ENCODE assay signal across 1 cellular context in the genomic region with DNA sequence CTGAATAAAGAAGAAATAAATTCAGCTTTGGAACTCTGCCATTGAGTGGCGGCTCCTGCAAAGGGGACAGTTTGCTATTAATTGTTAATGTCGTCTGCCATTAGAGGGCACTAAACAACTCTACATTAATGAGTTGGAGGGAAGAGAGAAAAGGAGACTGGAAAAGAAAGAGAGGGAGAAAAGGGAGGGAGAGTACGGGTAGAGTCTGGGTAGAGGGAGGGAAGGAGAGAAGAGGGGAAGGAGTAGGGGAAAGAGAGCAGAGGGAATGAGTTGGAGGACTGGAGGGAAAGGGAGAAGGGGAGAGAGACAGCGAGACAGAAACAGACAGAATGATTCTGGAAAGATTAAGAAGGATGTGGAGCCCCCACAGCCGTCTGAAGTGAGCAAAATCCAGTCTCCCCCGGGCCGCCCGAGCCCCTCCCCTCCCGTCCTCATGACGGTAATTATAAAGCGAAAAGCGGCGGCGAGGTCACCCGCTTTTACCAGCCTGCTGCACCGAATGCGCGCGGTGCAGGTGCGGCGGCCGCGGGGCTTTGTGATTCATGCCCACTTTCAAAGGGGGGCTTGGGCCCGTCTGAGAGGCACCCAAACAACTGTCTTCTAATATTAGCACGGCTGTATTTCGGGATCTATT.
TF ChIP-seq lines count a peak whose summit lies in the region.

No MANE protein-coding gene starts in this region.

TF ChIP-seq in HepG2, 621 proteins besides CTCF, POLR2A, EP300 and RAD21 (continued from another document and continues in another):
- TF ChIP-seq, protein P1, sequence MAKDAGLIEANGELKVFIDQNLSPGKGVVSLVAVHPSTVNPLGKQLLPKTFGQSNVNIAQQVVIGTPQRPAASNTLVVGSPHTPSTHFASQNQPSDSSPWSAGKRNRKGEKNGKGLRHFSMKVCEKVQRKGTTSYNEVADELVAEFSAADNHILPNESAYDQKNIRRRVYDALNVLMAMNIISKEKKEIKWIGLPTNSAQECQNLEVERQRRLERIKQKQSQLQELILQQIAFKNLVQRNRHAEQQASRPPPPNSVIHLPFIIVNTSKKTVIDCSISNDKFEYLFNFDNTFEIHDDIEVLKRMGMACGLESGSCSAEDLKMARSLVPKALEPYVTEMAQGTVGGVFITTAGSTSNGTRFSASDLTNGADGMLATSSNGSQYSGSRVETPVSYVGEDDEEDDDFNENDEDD (CRISPR knock-in tag; IDR thresholded peaks at IDR 0.05; ENCODE audit: borderline replicate concordance) = peak; percentile 20; the same call in 1 of the 2 replicates
- TF ChIP-seq SALL1 (CRISPR knock-in tag; IDR thresholded peaks at IDR 0.05) (peak; percentile 75), RXRB (CRISPR knock-in tag; IDR thresholded peaks at IDR 0.05; ENCODE audit: borderline replicate concordance) (peak; percentile 47; the same call in 1 of the 2 replicates), FIP1L1 (IDR thresholded peaks at IDR 0.05; ENCODE audit: borderline replicate concordance, insufficient read depth, low read depth, low read length) (no peak), ZNF614 (CRISPR knock-in tag; IDR thresholded peaks at IDR 0.05; ENCODE audit: borderline replicate concordance) (0 out of 2 replicates have a peak, but pooled peaks have one; percentile 20), ZSCAN29 (CRISPR knock-in tag; conservative IDR thresholded peaks at IDR 0.05) (0 out of 2 replicates have a peak, but pooled peaks have one; percentile 27), MED1 (CRISPR knock-in tag; IDR thresholded peaks at IDR 0.05) (peak; percentile 46; the same call in 1 of the 2 replicates), RARA (CRISPR knock-in tag; IDR thresholded peaks at IDR 0.05) (peak; percentile 63; the same call in 1 of the 2 replicates), ZNF644 (CRISPR knock-in tag; IDR thresholded peaks at IDR 0.05; ENCODE audit: low read depth) (0 out of 2 replicates have a peak, but pooled peaks have one; percentile 6), DNMT3B (CRISPR knock-in tag; conservative IDR thresholded peaks at IDR 0.05) (no peak), MED13 (CRISPR knock-in tag; IDR thresholded peaks at IDR 0.05) (no peak), ZNF292 (CRISPR knock-in tag; IDR thresholded peaks at IDR 0.05; ENCODE audit: borderline replicate concordance, low read depth) (0 out of 2 replicates have a peak, but pooled peaks have one; percentile 19), FOSL2 (CRISPR knock-in tag; IDR thresholded peaks at IDR 0.05) (peak; percentile 83), ZNF577 (CRISPR knock-in tag; IDR thresholded peaks at IDR 0.05; ENCODE audit: borderline replicate concordance, low read depth) (no peak), RFX5 (IDR thresholded peaks at IDR 0.05; ENCODE audit: low read depth, low read length) (no peak), GABPB1 (CRISPR knock-in tag; IDR thresholded peaks at IDR 0.05) (peak; percentile 45; the same call in 1 of the 2 replicates), GATA4 (IDR thresholded peaks at IDR 0.05; ENCODE audit: borderline replicate concordance, low read depth) (0 out of 2 replicates have a peak, but pooled peaks have one; percentile 9), SKI (IDR thresholded peaks at IDR 0.05; ENCODE audit: partially characterized antibody) (peak; percentile 38), NR2F6 (IDR thresholded peaks at IDR 0.05) (no peak), NR2F6 (CRISPR knock-in tag; IDR thresholded peaks at IDR 0.05) (0 out of 2 replicates have a peak, but pooled peaks have one; percentile 21), ZNF878 (CRISPR knock-in tag; IDR thresholded peaks at IDR 0.05) (peak; percentile 24; the same call in 1 of the 2 replicates), TBX2 (CRISPR knock-in tag; IDR thresholded peaks at IDR 0.05; ENCODE audit: borderline replicate concordance) (0 out of 2 replicates have a peak, but pooled peaks have one; percentile 12), TCF7 (IDR thresholded peaks at IDR 0.05; ENCODE audit: low read depth) (peak; percentile 66; the same call in 1 of the 2 replicates), BCL6 (CRISPR knock-in tag; IDR thresholded peaks at IDR 0.05) (peak; percentile 17; the same call in 1 of the 2 replicates), KDM1A (CRISPR knock-in tag; IDR thresholded peaks at IDR 0.05) (0 out of 2 replicates have a peak, but pooled peaks have one; percentile 20), ELF3 (CRISPR knock-in tag; IDR thresholded peaks at IDR 0.05) (peak; percentile 5; the same call in 1 of the 2 replicates), RXRA (CRISPR knock-in tag; IDR thresholded peaks at IDR 0.05) (peak; percentile 48; the same call in 1 of the 2 replicates), YY1 (IDR thresholded peaks at IDR 0.05; ENCODE audit: insufficient read depth, insufficient replicate concordance, low read depth, low read length) (peak; percentile 38), HDAC1 (CRISPR knock-in tag; IDR thresholded peaks at IDR 0.05) (peak; percentile 50), YEATS4 (CRISPR knock-in tag; IDR thresholded peaks at IDR 0.05; ENCODE audit: borderline replicate concordance) (peak; percentile 21; the same call in 1 of the 2 replicates), ZNF670 (CRISPR knock-in tag; IDR thresholded peaks at IDR 0.05; ENCODE audit: borderline replicate concordance) (0 out of 2 replicates have a peak, but pooled peaks have one; percentile 23), KDM6A (CRISPR knock-in tag; IDR thresholded peaks at IDR 0.05; ENCODE audit: low read depth) (no peak), STAG1 (CRISPR knock-in tag; IDR thresholded peaks at IDR 0.05) (peak; percentile 65), ZNF205 (CRISPR knock-in tag; IDR thresholded peaks at IDR 0.05) (0 out of 2 replicates have a peak, but pooled peaks have one; percentile 16), KDM2A (CRISPR knock-in tag; IDR thresholded peaks at IDR 0.05; ENCODE audit: borderline replicate concordance, low read depth) (peak; percentile 74; the same call in 1 of the 2 replicates)
- TF ChIP-seq, protein P2, sequence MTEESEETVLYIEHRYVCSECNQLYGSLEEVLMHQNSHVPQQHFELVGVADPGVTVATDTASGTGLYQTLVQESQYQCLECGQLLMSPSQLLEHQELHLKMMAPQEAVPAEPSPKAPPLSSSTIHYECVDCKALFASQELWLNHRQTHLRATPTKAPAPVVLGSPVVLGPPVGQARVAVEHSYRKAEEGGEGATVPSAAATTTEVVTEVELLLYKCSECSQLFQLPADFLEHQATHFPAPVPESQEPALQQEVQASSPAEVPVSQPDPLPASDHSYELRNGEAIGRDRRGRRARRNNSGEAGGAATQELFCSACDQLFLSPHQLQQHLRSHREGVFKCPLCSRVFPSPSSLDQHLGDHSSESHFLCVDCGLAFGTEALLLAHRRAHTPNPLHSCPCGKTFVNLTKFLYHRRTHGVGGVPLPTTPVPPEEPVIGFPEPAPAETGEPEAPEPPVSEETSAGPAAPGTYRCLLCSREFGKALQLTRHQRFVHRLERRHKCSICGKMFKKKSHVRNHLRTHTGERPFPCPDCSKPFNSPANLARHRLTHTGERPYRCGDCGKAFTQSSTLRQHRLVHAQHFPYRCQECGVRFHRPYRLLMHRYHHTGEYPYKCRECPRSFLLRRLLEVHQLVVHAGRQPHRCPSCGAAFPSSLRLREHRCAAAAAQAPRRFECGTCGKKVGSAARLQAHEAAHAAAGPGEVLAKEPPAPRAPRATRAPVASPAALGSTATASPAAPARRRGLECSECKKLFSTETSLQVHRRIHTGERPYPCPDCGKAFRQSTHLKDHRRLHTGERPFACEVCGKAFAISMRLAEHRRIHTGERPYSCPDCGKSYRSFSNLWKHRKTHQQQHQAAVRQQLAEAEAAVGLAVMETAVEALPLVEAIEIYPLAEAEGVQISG (CRISPR knock-in tag; IDR thresholded peaks at IDR 0.05) = peak; percentile 36; the same call in 1 of the 2 replicates
- TF ChIP-seq, protein P3, sequence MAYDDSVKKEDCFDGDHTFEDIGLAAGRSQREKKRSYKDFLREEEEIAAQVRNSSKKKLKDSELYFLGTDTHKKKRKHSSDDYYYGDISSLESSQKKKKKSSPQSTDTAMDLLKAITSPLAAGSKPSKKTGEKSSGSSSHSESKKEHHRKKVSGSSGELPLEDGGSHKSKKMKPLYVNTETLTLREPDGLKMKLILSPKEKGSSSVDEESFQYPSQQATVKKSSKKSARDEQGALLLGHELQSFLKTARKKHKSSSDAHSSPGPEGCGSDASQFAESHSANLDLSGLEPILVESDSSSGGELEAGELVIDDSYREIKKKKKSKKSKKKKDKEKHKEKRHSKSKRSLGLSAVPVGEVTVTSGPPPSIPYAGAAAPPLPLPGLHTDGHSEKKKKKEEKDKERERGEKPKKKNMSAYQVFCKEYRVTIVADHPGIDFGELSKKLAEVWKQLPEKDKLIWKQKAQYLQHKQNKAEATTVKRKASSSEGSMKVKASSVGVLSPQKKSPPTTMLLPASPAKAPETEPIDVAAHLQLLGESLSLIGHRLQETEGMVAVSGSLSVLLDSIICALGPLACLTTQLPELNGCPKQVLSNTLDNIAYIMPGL (CRISPR knock-in tag; IDR thresholded peaks at IDR 0.05; ENCODE audit: borderline replicate concordance in 1 of 2, low read depth in 1 of 2) = peak; percentile 69 to 72; a peak in 3 of 4 replicates
- TF ChIP-seq, protein P4, sequence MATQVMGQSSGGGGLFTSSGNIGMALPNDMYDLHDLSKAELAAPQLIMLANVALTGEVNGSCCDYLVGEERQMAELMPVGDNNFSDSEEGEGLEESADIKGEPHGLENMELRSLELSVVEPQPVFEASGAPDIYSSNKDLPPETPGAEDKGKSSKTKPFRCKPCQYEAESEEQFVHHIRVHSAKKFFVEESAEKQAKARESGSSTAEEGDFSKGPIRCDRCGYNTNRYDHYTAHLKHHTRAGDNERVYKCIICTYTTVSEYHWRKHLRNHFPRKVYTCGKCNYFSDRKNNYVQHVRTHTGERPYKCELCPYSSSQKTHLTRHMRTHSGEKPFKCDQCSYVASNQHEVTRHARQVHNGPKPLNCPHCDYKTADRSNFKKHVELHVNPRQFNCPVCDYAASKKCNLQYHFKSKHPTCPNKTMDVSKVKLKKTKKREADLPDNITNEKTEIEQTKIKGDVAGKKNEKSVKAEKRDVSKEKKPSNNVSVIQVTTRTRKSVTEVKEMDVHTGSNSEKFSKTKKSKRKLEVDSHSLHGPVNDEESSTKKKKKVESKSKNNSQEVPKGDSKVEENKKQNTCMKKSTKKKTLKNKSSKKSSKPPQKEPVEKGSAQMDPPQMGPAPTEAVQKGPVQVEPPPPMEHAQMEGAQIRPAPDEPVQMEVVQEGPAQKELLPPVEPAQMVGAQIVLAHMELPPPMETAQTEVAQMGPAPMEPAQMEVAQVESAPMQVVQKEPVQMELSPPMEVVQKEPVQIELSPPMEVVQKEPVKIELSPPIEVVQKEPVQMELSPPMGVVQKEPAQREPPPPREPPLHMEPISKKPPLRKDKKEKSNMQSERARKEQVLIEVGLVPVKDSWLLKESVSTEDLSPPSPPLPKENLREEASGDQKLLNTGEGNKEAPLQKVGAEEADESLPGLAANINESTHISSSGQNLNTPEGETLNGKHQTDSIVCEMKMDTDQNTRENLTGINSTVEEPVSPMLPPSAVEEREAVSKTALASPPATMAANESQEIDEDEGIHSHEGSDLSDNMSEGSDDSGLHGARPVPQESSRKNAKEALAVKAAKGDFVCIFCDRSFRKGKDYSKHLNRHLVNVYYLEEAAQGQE (IDR thresholded peaks at IDR 0.05; ENCODE audit: borderline replicate concordance in 1 of 2, low read depth in 1 of 2, low read length in 2 of 2) = peak in 1 of 2 experiments; percentile 46; a peak in 1 of 4 replicates
- TF ChIP-seq, protein P5, sequence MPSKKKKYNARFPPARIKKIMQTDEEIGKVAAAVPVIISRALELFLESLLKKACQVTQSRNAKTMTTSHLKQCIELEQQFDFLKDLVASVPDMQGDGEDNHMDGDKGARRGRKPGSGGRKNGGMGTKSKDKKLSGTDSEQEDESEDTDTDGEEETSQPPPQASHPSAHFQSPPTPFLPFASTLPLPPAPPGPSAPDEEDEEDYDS (CRISPR knock-in tag; IDR thresholded peaks at IDR 0.05) = peak; percentile 79
- TF ChIP-seq, protein P6, sequence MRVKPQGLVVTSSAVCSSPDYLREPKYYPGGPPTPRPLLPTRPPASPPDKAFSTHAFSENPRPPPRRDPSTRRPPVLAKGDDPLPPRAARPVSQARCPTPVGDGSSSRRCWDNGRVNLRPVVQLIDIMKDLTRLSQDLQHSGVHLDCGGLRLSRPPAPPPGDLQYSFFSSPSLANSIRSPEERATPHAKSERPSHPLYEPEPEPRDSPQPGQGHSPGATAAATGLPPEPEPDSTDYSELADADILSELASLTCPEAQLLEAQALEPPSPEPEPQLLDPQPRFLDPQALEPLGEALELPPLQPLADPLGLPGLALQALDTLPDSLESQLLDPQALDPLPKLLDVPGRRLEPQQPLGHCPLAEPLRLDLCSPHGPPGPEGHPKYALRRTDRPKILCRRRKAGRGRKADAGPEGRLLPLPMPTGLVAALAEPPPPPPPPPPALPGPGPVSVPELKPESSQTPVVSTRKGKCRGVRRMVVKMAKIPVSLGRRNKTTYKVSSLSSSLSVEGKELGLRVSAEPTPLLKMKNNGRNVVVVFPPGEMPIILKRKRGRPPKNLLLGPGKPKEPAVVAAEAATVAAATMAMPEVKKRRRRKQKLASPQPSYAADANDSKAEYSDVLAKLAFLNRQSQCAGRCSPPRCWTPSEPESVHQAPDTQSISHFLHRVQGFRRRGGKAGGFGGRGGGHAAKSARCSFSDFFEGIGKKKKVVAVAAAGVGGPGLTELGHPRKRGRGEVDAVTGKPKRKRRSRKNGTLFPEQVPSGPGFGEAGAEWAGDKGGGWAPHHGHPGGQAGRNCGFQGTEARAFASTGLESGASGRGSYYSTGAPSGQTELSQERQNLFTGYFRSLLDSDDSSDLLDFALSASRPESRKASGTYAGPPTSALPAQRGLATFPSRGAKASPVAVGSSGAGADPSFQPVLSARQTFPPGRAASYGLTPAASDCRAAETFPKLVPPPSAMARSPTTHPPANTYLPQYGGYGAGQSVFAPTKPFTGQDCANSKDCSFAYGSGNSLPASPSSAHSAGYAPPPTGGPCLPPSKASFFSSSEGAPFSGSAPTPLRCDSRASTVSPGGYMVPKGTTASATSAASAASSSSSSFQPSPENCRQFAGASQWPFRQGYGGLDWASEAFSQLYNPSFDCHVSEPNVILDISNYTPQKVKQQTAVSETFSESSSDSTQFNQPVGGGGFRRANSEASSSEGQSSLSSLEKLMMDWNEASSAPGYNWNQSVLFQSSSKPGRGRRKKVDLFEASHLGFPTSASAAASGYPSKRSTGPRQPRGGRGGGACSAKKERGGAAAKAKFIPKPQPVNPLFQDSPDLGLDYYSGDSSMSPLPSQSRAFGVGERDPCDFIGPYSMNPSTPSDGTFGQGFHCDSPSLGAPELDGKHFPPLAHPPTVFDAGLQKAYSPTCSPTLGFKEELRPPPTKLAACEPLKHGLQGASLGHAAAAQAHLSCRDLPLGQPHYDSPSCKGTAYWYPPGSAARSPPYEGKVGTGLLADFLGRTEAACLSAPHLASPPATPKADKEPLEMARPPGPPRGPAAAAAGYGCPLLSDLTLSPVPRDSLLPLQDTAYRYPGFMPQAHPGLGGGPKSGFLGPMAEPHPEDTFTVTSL (CRISPR knock-in tag; IDR thresholded peaks at IDR 0.05; ENCODE audit: borderline replicate concordance) = 0 out of 2 replicates have a peak, but pooled peaks have one; percentile 40
- TF ChIP-seq, protein P7, sequence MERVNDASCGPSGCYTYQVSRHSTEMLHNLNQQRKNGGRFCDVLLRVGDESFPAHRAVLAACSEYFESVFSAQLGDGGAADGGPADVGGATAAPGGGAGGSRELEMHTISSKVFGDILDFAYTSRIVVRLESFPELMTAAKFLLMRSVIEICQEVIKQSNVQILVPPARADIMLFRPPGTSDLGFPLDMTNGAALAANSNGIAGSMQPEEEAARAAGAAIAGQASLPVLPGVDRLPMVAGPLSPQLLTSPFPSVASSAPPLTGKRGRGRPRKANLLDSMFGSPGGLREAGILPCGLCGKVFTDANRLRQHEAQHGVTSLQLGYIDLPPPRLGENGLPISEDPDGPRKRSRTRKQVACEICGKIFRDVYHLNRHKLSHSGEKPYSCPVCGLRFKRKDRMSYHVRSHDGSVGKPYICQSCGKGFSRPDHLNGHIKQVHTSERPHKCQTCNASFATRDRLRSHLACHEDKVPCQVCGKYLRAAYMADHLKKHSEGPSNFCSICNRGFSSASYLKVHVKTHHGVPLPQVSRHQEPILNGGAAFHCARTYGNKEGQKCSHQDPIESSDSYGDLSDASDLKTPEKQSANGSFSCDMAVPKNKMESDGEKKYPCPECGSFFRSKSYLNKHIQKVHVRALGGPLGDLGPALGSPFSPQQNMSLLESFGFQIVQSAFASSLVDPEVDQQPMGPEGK (CRISPR knock-in tag; IDR thresholded peaks at IDR 0.05) = peak; percentile 31
